Comparison of ENCODE assay signal across 5 cellular contexts in the genomic region with DNA sequence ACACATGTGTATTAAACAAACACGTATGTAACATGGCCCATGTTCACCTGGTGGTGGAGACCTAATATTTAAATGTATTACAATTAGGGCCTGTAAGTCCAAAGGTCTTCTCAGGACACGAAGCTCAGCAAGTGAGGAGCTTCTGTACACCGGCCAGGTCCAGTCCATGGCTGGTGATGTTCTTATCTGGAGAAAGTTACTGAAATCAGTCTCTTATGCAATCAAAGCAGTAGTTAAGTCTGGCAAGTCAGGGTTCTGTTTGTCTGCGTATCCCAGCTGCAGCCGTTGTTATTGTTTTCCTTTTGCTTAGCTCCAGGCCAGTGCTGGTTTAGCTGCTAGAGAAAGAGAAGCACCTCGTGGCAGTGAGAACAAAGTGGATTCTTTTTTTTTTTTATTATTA. TPM values are rescaled to one million over a fixed set of nuclear protein-coding genes. Genes with fewer than 3 reads are reported as not detected.
"Had no signal": no experiment of that assay in that cellular context is flagged by ENCODE, and none has a peak within 500 bp of the region (broad histone marks: within the 10 kb centered on the region; RNA-seq: fewer than 3 reads in every experiment).

No MANE protein-coding gene starts in this region.

RNA-seq across cellular contexts. Expression of a gene that starts 41.4 kb away (rescaled TPM):
- total RNA-seq: endothelial cell of umbilical vein, epithelial cell of proximal tubule, foreskin keratinocyte, glomerular endothelial cell, myocyte had no signal
